In the genomic region with DNA sequence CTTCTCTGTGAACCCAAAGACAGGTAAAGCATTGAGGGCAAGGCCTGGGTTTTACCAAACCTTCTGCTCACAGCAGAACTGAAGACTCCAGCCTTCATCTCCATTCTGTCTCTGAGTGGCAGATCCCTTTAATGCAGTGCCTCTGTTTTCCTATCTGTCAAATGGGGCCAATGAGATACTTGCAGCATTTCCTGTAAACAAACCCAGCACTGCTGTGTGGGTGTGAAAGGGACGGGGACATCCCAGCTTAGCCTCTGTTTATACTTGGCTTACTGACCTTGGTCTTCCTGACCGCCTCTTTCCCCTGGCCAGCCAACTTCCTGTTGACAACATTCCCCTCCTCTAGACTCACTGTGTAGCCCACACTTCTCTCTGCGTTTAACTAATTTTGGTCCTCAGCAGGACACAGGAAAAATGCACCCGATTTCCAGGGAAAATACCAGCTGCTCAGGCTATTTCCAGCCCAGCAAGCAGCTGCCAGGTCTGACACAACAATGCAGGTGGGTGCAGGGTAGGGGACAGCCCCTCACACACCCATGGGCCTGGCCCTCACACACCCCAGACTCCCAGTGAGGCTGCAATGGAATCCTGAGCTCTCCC, we compare ENCODE assay signal across 8 cellular contexts.
DNase-seq lines count a peak whose midpoint lies in the region; ATAC-seq, FAIRE-seq and TF ChIP-seq lines count a peak whose summit lies in the region.

No MANE protein-coding gene starts in this region.

- TF ChIP-seq EP300 in HepG2 (IDR thresholded peaks at IDR 0.05; ENCODE audit: low read depth in 2 of 2, low read length in 2 of 2) (peak in 1 of 2 experiments; percentile 86; a peak in 2 of 4 replicates), HepG2 (CRISPR knock-in tag; IDR thresholded peaks at IDR 0.05; ENCODE audit: borderline replicate concordance) (peak; percentile 78)

- peak; percentile 15 for DNase-seq in activated CD4-positive, alpha-beta T cell treated with anti-CD3 and anti-CD28 coated beads for 48 hours
- DNase-seq in activated CD4-positive, alpha-beta T cell treated with anti-CD3 and anti-CD28 coated beads, Interleukin-2, amount 50 U/mL, for 1 hour, result no peak
- DNase-seq in astrocyte of the spinal cord (ENCODE audit: low read depth, low spot score) (peak; percentile 35), HepG2 (ENCODE audit: low spot score) (peak; percentile 88), testis (peak; percentile 68), NCI-H2029 treated with DMSO at 0.1 percent for 48 hours (lab: John Stamatoyannopoulos, UW) (no peak), neural progenitor cell (ENCODE audit: low spot score) (no peak)
- DNase-seq in stimulated activated CD4-positive, alpha-beta T cell treated with anti-CD3 and anti-CD28 coated beads, Interleukin-2, amount 100 ng/mL, for 48 hours, result no peak

- H3F3A ChIP-seq in neural progenitor cell (ENCODE audit: low read depth), result no peaks in the 10 kb centered on the region

- no peaks in the 10 kb centered on the region for H3K9me3 ChIP-seq in HepG2 (ENCODE audit: low read length)
- H3K9me3 ChIP-seq in testis, result no peaks in the 10 kb centered on the region
- no peaks in the 10 kb centered on the region for H3K9me3 ChIP-seq in neural progenitor cell (ENCODE audit: low read depth)

- FAIRE-seq in HepG2 (lab: Jason Lieb, UNC), result no peak

- no peak for TF ChIP-seq RAD21 in HepG2 (CRISPR knock-in tag; IDR thresholded peaks at IDR 0.05)

- peak; percentile 95 for ATAC-seq in HepG2

- no peak overlapping the region for H3K27ac Mint-ChIP-seq in neural progenitor cell

- CTCF ChIA-PET in HepG2 (lab: Yijun Ruan, JAX; ENCODE audit: low intra/inter-chr PET ratio, low total read pairs), result no interaction called here

- intact Hi-C loops in HepG2 (cut with micrococcal nuclease; ENCODE audit: unreplicated experiment) (no loop called here), testis (cut with DNase I; ENCODE audit: low total_unique reads) (no loop called here)

- no peaks in the 10 kb centered on the region for H4K20me1 ChIP-seq in HepG2 (ENCODE audit: insufficient read depth, low read length)
- no peaks in the 10 kb centered on the region for H4K20me1 ChIP-seq in neural progenitor cell (ENCODE audit: low read depth)

- H3K27me3 Mint-ChIP-seq in neural progenitor cell (ENCODE audit: insufficient read depth, low read depth), result peaks cover 2% of the 10 kb centered on the region

- no peaks in the 10 kb centered on the region for H3K9me3 Mint-ChIP-seq in neural progenitor cell

- H3K27ac ChIP-seq in HepG2 (ENCODE audit: extremely low read length, insufficient read depth, low read length) (peak overlapping the region; percentile 61), testis (peak overlapping the region in 1 of 2 donors; percentile 51), neural progenitor cell (no peak overlapping the region)

- H3K4me3 Mint-ChIP-seq in neural progenitor cell, result no peak overlapping the region

- no peak overlapping the region for H3K4me3 ChIP-seq in astrocyte of the spinal cord (ENCODE audit: low read depth, low read length)
- H3K4me3 ChIP-seq in HepG2 (replicated peaks in 1 of 3; ENCODE audit: insufficient read depth in 1 of 3, low read depth in 2 of 3, low read length in 3 of 3), result peak overlapping the region in 2 of 3 experiments; percentile 18 to 63; a peak in 5 of 6 replicates
- no peak overlapping the region for H3K4me3 ChIP-seq in testis
- no peak overlapping the region for H3K4me3 ChIP-seq in neural progenitor cell

- TF ChIP-seq POLR2A in HepG2 (IDR thresholded peaks at IDR 0.05; ENCODE audit: insufficient read depth in 1 of 2, low read depth in 2 of 2, low read length in 2 of 2) (no peak), testis (IDR thresholded peaks at IDR 0.05) (no peak)

- H3K9ac ChIP-seq in HepG2 (ENCODE audit: insufficient read depth, low read depth, low read length) (peak overlapping the region; percentile 52; the same call in 1 of the 2 replicates), neural progenitor cell (no peak overlapping the region)

- peak overlapping the region; percentile 80 for H3K4me2 ChIP-seq in HepG2 (ENCODE audit: low read depth, low read length)
- H3K4me2 ChIP-seq in neural progenitor cell, result no peak overlapping the region

- no peaks in the 10 kb centered on the region for H3K36me3 ChIP-seq in HepG2 (replicated peaks in 1 of 2; ENCODE audit: control insufficient read depth in 1 of 2, insufficient read depth in 2 of 2, low read length in 2 of 2)
- H3K36me3 ChIP-seq in testis (ENCODE audit: low read depth, missing control alignments), result no peaks in the 10 kb centered on the region
- H3K36me3 ChIP-seq in neural progenitor cell, result no peaks in the 10 kb centered on the region

- in situ Hi-C loops in astrocyte of the spinal cord (cut with HindIII; ENCODE audit: low sequenced_read_pairs) (no loop called here), HepG2 (cut with HindIII; ENCODE audit: extremely low pct_ligation_motif_present, low pct_unique_long_range_greater_than_20kb) (no loop called here)

- H3K4me1 Mint-ChIP-seq in neural progenitor cell, result peaks cover 8% of the 10 kb centered on the region

- WGBS in HepG2 (ENCODE audit: low lambda C conversion rate), result 0% methylated on average over 4 of the region's 4 CpGs
- 28 to 32% methylated on average over 4 of the region's 4 CpGs for WGBS in testis, 2 donors

- H2AFZ ChIP-seq in HepG2 (ENCODE audit: low read length) (no peak overlapping the region), neural progenitor cell (replicated peaks) (no peak overlapping the region)

- POLR2A ChIA-PET in HepG2 (lab: Yijun Ruan, JAX), result no interaction called here

- H3K27me3 ChIP-seq in HepG2 (ENCODE audit: control insufficient read depth in 1 of 2, insufficient read depth in 2 of 2, low read length in 2 of 2) (no peaks in the 10 kb centered on the region), testis (no peaks in the 10 kb centered on the region), neural progenitor cell (no peaks in the 10 kb centered on the region)

- no TSS peak for BruUV-seq in HepG2 (replicated peaks; lab: Mats Ljungman, UMichigan)

- H3K4me1 ChIP-seq in HepG2 (ENCODE audit: insufficient read depth, low read length), result peaks cover 53% of the 10 kb centered on the region
- peaks cover 21% of the 10 kb centered on the region for H3K4me1 ChIP-seq in testis
- no peaks in the 10 kb centered on the region for H3K4me1 ChIP-seq in neural progenitor cell

- H3K79me2 ChIP-seq in HepG2 (ENCODE audit: insufficient read depth, low read length), result no peaks in the 10 kb centered on the region
- H3K79me2 ChIP-seq in neural progenitor cell (ENCODE audit: low read depth), result no peaks in the 10 kb centered on the region

- no peaks in the 10 kb centered on the region for H3K36me3 Mint-ChIP-seq in neural progenitor cell

- TF ChIP-seq CTCF in astrocyte of the spinal cord (IDR thresholded peaks at IDR 0.05; ENCODE audit: low read depth, low read length) (no peak), HepG2 (CRISPR knock-in tag; IDR thresholded peaks at IDR 0.05) (no peak), testis (IDR thresholded peaks at IDR 0.05) (no peak), neural progenitor cell (IDR thresholded peaks at IDR 0.05) (no peak)

TF ChIP-seq in HepG2, 621 proteins besides CTCF, POLR2A, EP300 and RAD21 (continues in another document):
- TF ChIP-seq, protein P1, sequence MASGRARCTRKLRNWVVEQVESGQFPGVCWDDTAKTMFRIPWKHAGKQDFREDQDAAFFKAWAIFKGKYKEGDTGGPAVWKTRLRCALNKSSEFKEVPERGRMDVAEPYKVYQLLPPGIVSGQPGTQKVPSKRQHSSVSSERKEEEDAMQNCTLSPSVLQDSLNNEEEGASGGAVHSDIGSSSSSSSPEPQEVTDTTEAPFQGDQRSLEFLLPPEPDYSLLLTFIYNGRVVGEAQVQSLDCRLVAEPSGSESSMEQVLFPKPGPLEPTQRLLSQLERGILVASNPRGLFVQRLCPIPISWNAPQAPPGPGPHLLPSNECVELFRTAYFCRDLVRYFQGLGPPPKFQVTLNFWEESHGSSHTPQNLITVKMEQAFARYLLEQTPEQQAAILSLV (CRISPR knock-in tag; IDR thresholded peaks at IDR 0.05; ENCODE audit: borderline replicate concordance), result 0 out of 2 replicates have a peak, but pooled peaks have one; percentile 54
- TF ChIP-seq ZNF20 (CRISPR knock-in tag; IDR thresholded peaks at IDR 0.05) (no peak), TBX2 (CRISPR knock-in tag; IDR thresholded peaks at IDR 0.05; ENCODE audit: borderline replicate concordance) (peak; percentile 94), FOXJ3 (CRISPR knock-in tag; IDR thresholded peaks at IDR 0.05; ENCODE audit: borderline replicate concordance) (peak; percentile 89), IKZF4 (CRISPR knock-in tag; IDR thresholded peaks at IDR 0.05; ENCODE audit: borderline replicate concordance, low read depth, not compliant biosample characterization) (no peak), PLRG1 (conservative IDR thresholded peaks at IDR 0.05) (no peak)
- TF ChIP-seq, protein P2, sequence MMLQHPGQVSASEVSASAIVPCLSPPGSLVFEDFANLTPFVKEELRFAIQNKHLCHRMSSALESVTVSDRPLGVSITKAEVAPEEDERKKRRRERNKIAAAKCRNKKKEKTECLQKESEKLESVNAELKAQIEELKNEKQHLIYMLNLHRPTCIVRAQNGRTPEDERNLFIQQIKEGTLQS (CRISPR knock-in tag; IDR thresholded peaks at IDR 0.05), result no peak
- TF ChIP-seq, protein P3, sequence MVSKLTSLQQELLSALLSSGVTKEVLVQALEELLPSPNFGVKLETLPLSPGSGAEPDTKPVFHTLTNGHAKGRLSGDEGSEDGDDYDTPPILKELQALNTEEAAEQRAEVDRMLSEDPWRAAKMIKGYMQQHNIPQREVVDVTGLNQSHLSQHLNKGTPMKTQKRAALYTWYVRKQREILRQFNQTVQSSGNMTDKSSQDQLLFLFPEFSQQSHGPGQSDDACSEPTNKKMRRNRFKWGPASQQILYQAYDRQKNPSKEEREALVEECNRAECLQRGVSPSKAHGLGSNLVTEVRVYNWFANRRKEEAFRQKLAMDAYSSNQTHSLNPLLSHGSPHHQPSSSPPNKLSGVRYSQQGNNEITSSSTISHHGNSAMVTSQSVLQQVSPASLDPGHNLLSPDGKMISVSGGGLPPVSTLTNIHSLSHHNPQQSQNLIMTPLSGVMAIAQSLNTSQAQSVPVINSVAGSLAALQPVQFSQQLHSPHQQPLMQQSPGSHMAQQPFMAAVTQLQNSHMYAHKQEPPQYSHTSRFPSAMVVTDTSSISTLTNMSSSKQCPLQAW (CRISPR knock-in tag; IDR thresholded peaks at IDR 0.05), result peak; percentile 92

Comparison
In these comparisons a context has a peak if more than half of its experiments do, and no peak if none do; other contexts are left out.
1. DNase-seq: peak in activated CD4-positive, alpha-beta T cell treated with anti-CD3 and anti-CD28 coated beads for 48 hours (single experiment), astrocyte of the spinal cord (single experiment), HepG2 (single experiment) and testis (single experiment); none in activated CD4-positive, alpha-beta T cell treated with anti-CD3 and anti-CD28 coated beads, Interleukin-2, amount 50 U/mL, for 1 hour (single experiment), NCI-H2029 treated with DMSO at 0.1 percent for 48 hours (single experiment), stimulated activated CD4-positive, alpha-beta T cell treated with anti-CD3 and anti-CD28 coated beads, Interleukin-2, amount 100 ng/mL, for 48 hours (0 of 2) and neural progenitor cell (single experiment).
2. H3K4me3 ChIP-seq: peak in HepG2 (2 of 3); none in astrocyte of the spinal cord (single experiment), testis (0 of 2) and neural progenitor cell (single experiment).